9 cellular contexts compared by ENCODE assay signal in the genomic region with DNA sequence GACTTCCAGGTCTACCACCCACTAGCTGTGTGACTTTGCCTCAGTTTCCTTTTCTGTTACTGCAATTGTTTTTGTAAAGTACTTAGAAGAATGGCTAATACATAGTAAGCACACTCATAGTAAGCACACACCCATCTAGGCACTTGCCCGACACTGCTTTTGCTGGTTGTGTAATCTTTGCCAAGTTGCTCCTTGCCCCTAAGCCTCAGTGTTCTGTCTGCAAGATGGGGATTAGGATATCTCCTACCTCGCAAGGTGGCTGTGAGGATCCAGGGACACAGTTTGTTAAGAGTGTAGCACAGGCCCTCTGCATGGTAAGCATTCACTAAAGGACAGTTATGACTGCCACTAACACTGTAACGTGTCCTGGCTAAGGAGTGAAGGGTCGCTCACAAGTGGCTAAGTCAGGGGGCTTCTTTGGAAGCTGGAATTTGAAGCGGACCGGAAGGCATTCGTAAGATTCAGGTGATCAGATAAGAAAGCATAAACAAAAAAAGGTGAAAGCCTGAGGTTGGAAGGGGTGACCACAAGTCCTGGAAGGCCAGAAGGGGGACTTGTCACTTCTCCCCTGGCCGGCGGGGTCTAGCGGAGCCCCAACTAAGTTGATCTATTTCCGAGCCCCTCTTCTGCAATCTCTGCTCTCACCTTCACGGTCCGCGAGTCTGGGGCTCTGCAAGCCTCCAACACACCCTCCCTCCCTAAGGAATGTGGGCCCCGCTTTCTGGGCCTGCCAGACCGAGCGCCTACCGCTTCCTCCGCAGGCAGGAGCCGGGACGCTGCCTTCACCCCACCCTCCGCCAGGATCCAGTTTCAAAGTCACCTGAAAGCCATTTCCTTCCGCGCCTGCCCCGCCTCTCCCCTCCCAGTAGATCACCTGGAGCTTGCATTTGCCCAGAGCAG. TPM values are rescaled to one million over a fixed set of nuclear protein-coding genes. Genes with fewer than 3 reads are reported as not detected.
DNase-seq lines count a peak whose midpoint lies in the region; ATAC-seq and TF ChIP-seq lines count a peak whose summit lies in the region.
"Had no signal": no experiment of that assay in that cellular context is flagged by ENCODE, and none has a peak within 500 bp of the region (broad histone marks: within the 10 kb centered on the region; RNA-seq: fewer than 3 reads in every experiment).

No MANE protein-coding gene starts in this region.

- H3K27me3 ChIP-seq in left ventricle myocardium inferior (ENCODE audit: low read depth) (peaks cover 23% of the 10 kb centered on the region), right cardiac atrium (ENCODE audit: control insufficient read depth, insufficient read depth) (no peaks in the 10 kb centered on the region), lower lobe of right lung (ENCODE audit: low read depth) (peaks cover 24% of the 10 kb centered on the region), uterus (no peaks in the 10 kb centered on the region), GM23248 (replicated peaks; ENCODE audit: insufficient read depth) (peaks cover 18% of the 10 kb centered on the region)

- no peaks in the 10 kb centered on the region for H3K9me3 Mint-ChIP-seq in activated naive CD8-positive, alpha-beta T cell treated with anti-CD3 and anti-CD28 coated beads, Interleukin-2, amount 10 ng/mL, durations not matched to agents 7 days and 5 days

- DNase-seq in left ventricle myocardium inferior (no peak), right cardiac atrium (no peak), lower lobe of right lung (peak; percentile 80), uterus (peak in 1 of 2 donors; percentile 44), GM23248 (no peak), COLO829 (ENCODE audit: low spot score) (no peak)
- no peak for DNase-seq in activated naive CD8-positive, alpha-beta T cell treated with anti-CD3 and anti-CD28 coated beads, Interleukin-2, amount 10 ng/mL, durations not matched to agents 7 days and 5 days
- DNase-seq: activated CD8-positive, alpha-beta memory T cell treated with anti-CD3 and anti-CD28 coated beads for 24 hours had no signal

- H3K79me2 ChIP-seq in GM23248 (ENCODE audit: insufficient read depth) = no peaks in the 10 kb centered on the region

- 74% methylated on average over 25 of the region's 25 CpGs for WGBS in right cardiac atrium
- WGBS in GM23248 (ENCODE audit: low coverage in 1 of 2, low lambda C conversion rate in 2 of 2, missing lambda C conversion rate in 2 of 2), 2 experiments = 95% methylated on average over 25 of the region's 25 CpGs

- H3K4me3 Mint-ChIP-seq in activated naive CD8-positive, alpha-beta T cell treated with anti-CD3 and anti-CD28 coated beads, Interleukin-2, amount 10 ng/mL, durations not matched to agents 7 days and 5 days = peak overlapping the region; percentile 66

- in situ Hi-C loops in GM23248 (cut with MboI) = no loop called here

- no peaks in the 10 kb centered on the region for H3K9me3 ChIP-seq in left ventricle myocardium inferior (replicated peaks)
- no peaks in the 10 kb centered on the region for H3K9me3 ChIP-seq in right cardiac atrium (ENCODE audit: control insufficient read depth, low read length)
- H3K9me3 ChIP-seq in lower lobe of right lung = no peaks in the 10 kb centered on the region
- H3K9me3 ChIP-seq in uterus = no peaks in the 10 kb centered on the region
- H3K9me3 ChIP-seq in GM23248 (ENCODE audit: low read depth) = no peaks in the 10 kb centered on the region

- POLR2A ChIA-PET in activated naive CD8-positive, alpha-beta T cell treated with anti-CD3 and anti-CD28 coated beads, Interleukin-2, amount 10 ng/mL, durations not matched to agents 7 days and 5 days (lab: Charles Lee) = no interaction called here

- peaks cover 3% of the 10 kb centered on the region; the same call in 1 of the 2 replicates for H3F3A ChIP-seq in GM23248 (ENCODE audit: insufficient read depth)

- H3K36me3 ChIP-seq in left ventricle myocardium inferior = no peaks in the 10 kb centered on the region
- no peaks in the 10 kb centered on the region for H3K36me3 ChIP-seq in lower lobe of right lung
- no peaks in the 10 kb centered on the region for H3K36me3 ChIP-seq in uterus
- no peaks in the 10 kb centered on the region for H3K36me3 ChIP-seq in GM23248 (ENCODE audit: low read depth)

- ATAC-seq in right cardiac atrium = no peak
- peak; percentile 16 for ATAC-seq in activated naive CD8-positive, alpha-beta T cell treated with anti-CD3 and anti-CD28 coated beads, Interleukin-2, amount 10 ng/mL, durations not matched to agents 7 days and 5 days (ENCODE audit: low read depth)
- ATAC-seq in lower lobe of right lung = peak; percentile 51 to 66
- ATAC-seq in GM18868 (IDR thresholded peaks at IDR 0.05; ENCODE audit: unreplicated experiment) = no peak

- no peak overlapping the region for H3K4me2 ChIP-seq in GM23248 (ENCODE audit: unreplicated experiment)

- no peaks in the 10 kb centered on the region for H4K20me1 ChIP-seq in GM23248 (ENCODE audit: insufficient read depth)

- H3K27ac Mint-ChIP-seq in activated naive CD8-positive, alpha-beta T cell treated with anti-CD3 and anti-CD28 coated beads, Interleukin-2, amount 10 ng/mL, durations not matched to agents 7 days and 5 days = no peak overlapping the region

- no peaks in the 10 kb centered on the region for H3K36me3 Mint-ChIP-seq in activated naive CD8-positive, alpha-beta T cell treated with anti-CD3 and anti-CD28 coated beads, Interleukin-2, amount 10 ng/mL, durations not matched to agents 7 days and 5 days

- H3K4me1 Mint-ChIP-seq in activated naive CD8-positive, alpha-beta T cell treated with anti-CD3 and anti-CD28 coated beads, Interleukin-2, amount 10 ng/mL, durations not matched to agents 7 days and 5 days = peaks cover 21% of the 10 kb centered on the region

- intact Hi-C loops in left ventricle myocardium inferior (cut with micrococcal nuclease) = no loop called here
- intact Hi-C loops in right cardiac atrium (cut with DNase I) = no loop called here
- intact Hi-C loops in lower lobe of right lung (cut with DNase I) = no loop called here
- intact Hi-C loops in uterus (cut with DNase I; ENCODE audit: low total_unique reads) = no loop called here

- H2AFZ ChIP-seq in GM23248 = no peak overlapping the region

- no peak overlapping the region for H3K9ac ChIP-seq in GM23248

- peak overlapping the region; percentile 81 for H3K4me3 ChIP-seq in left ventricle myocardium inferior
- no peak overlapping the region for H3K4me3 ChIP-seq in right cardiac atrium (ENCODE audit: low read length)
- peak overlapping the region; percentile 85 for H3K4me3 ChIP-seq in lower lobe of right lung
- H3K4me3 ChIP-seq in uterus = no peak overlapping the region
- H3K4me3 ChIP-seq in GM23248 = no peak overlapping the region

- H3K27me3 Mint-ChIP-seq in activated naive CD8-positive, alpha-beta T cell treated with anti-CD3 and anti-CD28 coated beads, Interleukin-2, amount 10 ng/mL, durations not matched to agents 7 days and 5 days = peaks cover 83% of the 10 kb centered on the region

- H3K4me1 ChIP-seq in left ventricle myocardium inferior (peaks cover 48% of the 10 kb centered on the region), right cardiac atrium (ENCODE audit: control insufficient read depth, insufficient read depth, low read length) (peaks cover 9% of the 10 kb centered on the region), lower lobe of right lung (peaks cover 64% of the 10 kb centered on the region), uterus (peaks cover 0 to 9% of the 10 kb centered on the region in 2 donors), GM23248 (ENCODE audit: insufficient read depth) (peaks cover 6% of the 10 kb centered on the region)

- H3K27ac ChIP-seq in left ventricle myocardium inferior (replicated peaks) (peak overlapping the region; percentile 91), right cardiac atrium (ENCODE audit: low read length) (no peak overlapping the region), lower lobe of right lung (peak overlapping the region; percentile 90), uterus (peak overlapping the region; percentile 94), GM23248 (no peak overlapping the region)

- H3K9me2 ChIP-seq in GM23248 (ENCODE audit: insufficient read depth) = no peaks in the 10 kb centered on the region

- peak in 1 of 2 donors; percentile 36 for TF ChIP-seq POLR2A in uterus (IDR thresholded peaks at IDR 0.05)

- TF ChIP-seq CTCF in left ventricle myocardium inferior (IDR thresholded peaks at IDR 0.05; ENCODE audit: borderline replicate concordance) (no peak), lower lobe of right lung (IDR thresholded peaks at IDR 0.05) (no peak), uterus (IDR thresholded peaks at IDR 0.05) (no peak)

RNA-seq across cellular contexts. Expression of a gene that starts 1.5 kb away (rescaled TPM):
- total RNA-seq in left ventricle myocardium inferior (16.5 TPM), right cardiac atrium (10 to 100 TPM; 35.7 to 58.7 (median 50.6) TPM), lower lobe of right lung (33.1 TPM), uterus (100 to 1,000 TPM in 1 of 4 donors, 10 to 100 TPM in 3; 40.5 to 178 (median 59.7) TPM)
- polyA plus RNA-seq in right cardiac atrium (12.6 TPM), GM23248 (2016; fragmentation: Nextera tagmentation; extraction: Ambion mirVana) (2.1 and 2.4 TPM in 2 replicates)
- total RNA-seq in activated naive CD8-positive, alpha-beta T cell treated with anti-CD3 and anti-CD28 coated beads, Interleukin-2, amount 10 ng/mL, durations not matched to agents 7 days and 5 days = 1 to 10 TPM; 5.5 to 6.6 TPM
- 4.6 and 6.9 TPM in 2 replicates for total RNA-seq in GM23248 (2014; rRNA removed; shearing (Covaris generic))

Comparison
In these comparisons a context has a peak if more than half of its experiments do, and no peak if none do; other contexts are left out.
1. H3K27ac ChIP-seq: peak in left ventricle myocardium inferior (single experiment), lower lobe of right lung (single experiment) and uterus (2 of 2); none in right cardiac atrium (single experiment) and GM23248 (single experiment).
2. H3K4me3 ChIP-seq: peak in left ventricle myocardium inferior (single experiment) and lower lobe of right lung (single experiment); none in right cardiac atrium (single experiment), uterus (0 of 2) and GM23248 (single experiment).
3. ATAC-seq: peak in activated naive CD8-positive, alpha-beta T cell treated with anti-CD3 and anti-CD28 coated beads, Interleukin-2, amount 10 ng/mL, durations not matched to agents 7 days and 5 days (single experiment) and lower lobe of right lung (2 of 2); none in right cardiac atrium (0 of 2) and GM18868 (single experiment).